In the genomic region with DNA sequence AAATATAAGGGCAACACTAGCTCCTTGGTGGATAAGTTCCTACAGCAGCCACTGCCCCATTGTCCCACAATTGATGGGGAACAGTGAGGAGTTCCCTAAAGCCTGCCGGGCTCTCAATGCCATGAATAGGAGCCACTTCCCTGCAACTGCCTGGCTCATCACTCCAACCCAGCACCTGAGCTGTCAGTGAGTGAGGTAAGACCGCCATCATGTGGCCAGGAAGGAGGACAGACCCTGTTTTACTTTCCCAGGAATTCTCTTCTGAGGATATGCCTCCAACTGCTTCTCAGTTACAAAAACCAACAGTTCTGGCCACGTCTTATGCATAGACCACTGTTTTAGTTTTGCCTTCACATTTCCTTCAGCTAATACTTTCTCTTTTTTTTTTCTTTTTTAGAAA, we compare ENCODE assay signal across 8 cellular contexts. TPM values are rescaled to one million over a fixed set of nuclear protein-coding genes. Genes with fewer than 3 reads are reported as not detected.
DNase-seq lines count a peak whose midpoint lies in the region; ATAC-seq and TF ChIP-seq lines count a peak whose summit lies in the region.

No MANE protein-coding gene starts in this region.

- no peak overlapping the region for H3K4me3 ChIP-seq in astrocyte of the spinal cord (ENCODE audit: low read depth, low read length)
- no peak overlapping the region for H3K4me3 ChIP-seq in lung

- no peak for TF ChIP-seq POLR2A in GM18505 (IDR thresholded peaks at IDR 0.05; ENCODE audit: borderline replicate concordance, extremely low read depth, insufficient read depth, insufficient read length)

- TF ChIP-seq CTCF in astrocyte of the spinal cord (IDR thresholded peaks at IDR 0.05; ENCODE audit: low read depth, low read length) (peak; percentile 58), lung (IDR thresholded peaks at IDR 0.05; ENCODE audit: control extremely low read depth, extremely low read depth) (peak; percentile 5)

- no peak for ATAC-seq in activated T-cell treated with anti-CD3 and anti-CD28 coated beads, Interleukin-2, amount 50 U/mL, for 72 hours (replicated peaks in 1 of 2)
- no peak for ATAC-seq in lung (ENCODE audit: insufficient read depth, low FRiP score)
- no peak for ATAC-seq in GM18505 (IDR thresholded peaks at IDR 0.05; ENCODE audit: unreplicated experiment)

- H3K4me1 Mint-ChIP-seq in activated T-cell treated with anti-CD3 and anti-CD28 coated beads, Interleukin-2, amount 50 U/mL, for 72 hours (ENCODE audit: low read depth), result no peaks in the 10 kb centered on the region
- no peaks in the 10 kb centered on the region for H3K4me1 Mint-ChIP-seq in activated T-cell treated with anti-CD3 and anti-CD28 coated beads, Interleukin-2, amount 50 U/mL, for 24 hours (ENCODE audit: low read depth)

- WGBS in lung, 2 donors, result 36 to 73% methylated on average over 2 to 3 of the region's 3 CpGs

- H3K27me3 ChIP-seq in lung (ENCODE audit: control insufficient read depth, insufficient read depth), result no peaks in the 10 kb centered on the region

- H3K27me3 Mint-ChIP-seq in activated T-cell treated with anti-CD3 and anti-CD28 coated beads, Interleukin-2, amount 50 U/mL, for 72 hours (ENCODE audit: low read depth), result peaks cover 31% of the 10 kb centered on the region
- peaks cover 52% of the 10 kb centered on the region for H3K27me3 Mint-ChIP-seq in activated T-cell treated with anti-CD3 and anti-CD28 coated beads, Interleukin-2, amount 50 U/mL, for 24 hours

- H3K27ac Mint-ChIP-seq in activated T-cell treated with anti-CD3 and anti-CD28 coated beads, Interleukin-2, amount 50 U/mL, for 72 hours, result no peak overlapping the region
- no peak overlapping the region for H3K27ac Mint-ChIP-seq in activated T-cell treated with anti-CD3 and anti-CD28 coated beads, Interleukin-2, amount 50 U/mL, for 24 hours

- H3K9me3 Mint-ChIP-seq in activated T-cell treated with anti-CD3 and anti-CD28 coated beads, Interleukin-2, amount 50 U/mL, for 72 hours, result no peaks in the 10 kb centered on the region
- no peaks in the 10 kb centered on the region for H3K9me3 Mint-ChIP-seq in activated T-cell treated with anti-CD3 and anti-CD28 coated beads, Interleukin-2, amount 50 U/mL, for 24 hours

- H3K4me1 ChIP-seq in lung (ENCODE audit: control insufficient read depth in 2 of 2, insufficient read depth in 2 of 2, low read length in 2 of 2), result no peaks in the 10 kb centered on the region

- no peaks in the 10 kb centered on the region for H3K36me3 Mint-ChIP-seq in activated T-cell treated with anti-CD3 and anti-CD28 coated beads, Interleukin-2, amount 50 U/mL, for 72 hours (ENCODE audit: insufficient read depth in 2 of 2)
- no peaks in the 10 kb centered on the region for H3K36me3 Mint-ChIP-seq in activated T-cell treated with anti-CD3 and anti-CD28 coated beads, Interleukin-2, amount 50 U/mL, for 24 hours (ENCODE audit: low read depth)

- H3K36me3 ChIP-seq in lung (ENCODE audit: control insufficient read depth in 2 of 2, insufficient read depth in 2 of 2, low read length in 2 of 2), result no peaks in the 10 kb centered on the region

- H3K27ac ChIP-seq in lung (ENCODE audit: low read depth in 1 of 2, low read length in 1 of 2), result no peak overlapping the region

- no peaks in the 10 kb centered on the region for H3K9me3 ChIP-seq in lung (ENCODE audit: control insufficient read depth in 2 of 2, insufficient read depth in 1 of 2, low read length in 1 of 2)

- in situ Hi-C loops in astrocyte of the spinal cord (cut with HindIII; ENCODE audit: low sequenced_read_pairs), result no loop called here

- peak; percentile 0 to 2 for DNase-seq in activated T-cell treated with anti-CD3 and anti-CD28 coated beads, Interleukin-2, amount 50 U/mL, for 72 hours
- no peak for DNase-seq in activated T-cell treated with anti-CD3 and anti-CD28 coated beads, Interleukin-2, amount 50 U/mL, for 24 hours
- DNase-seq in NCI-H146 (lab: John Stamatoyannopoulos, UW) (peak; percentile 22), astrocyte of the spinal cord (ENCODE audit: low read depth, low spot score) (peak; percentile 19), lung (ENCODE audit: low spot score) (no peak), GM19238 (ENCODE audit: insufficient read length, low spot score) (no peak)
- no peak for DNase-seq in activated naive CD4-positive, alpha-beta T cell treated with Interleukin-2 at 50 U/mL for 16 hours

- H3K4me3 Mint-ChIP-seq in activated T-cell treated with anti-CD3 and anti-CD28 coated beads, Interleukin-2, amount 50 U/mL, for 72 hours, result no peak overlapping the region
- no peak overlapping the region for H3K4me3 Mint-ChIP-seq in activated T-cell treated with anti-CD3 and anti-CD28 coated beads, Interleukin-2, amount 50 U/mL, for 24 hours

RNA-seq across cellular contexts. Expression of a gene that starts 45.5 kb away (rescaled TPM):
- total RNA-seq in activated T-cell treated with anti-CD3 and anti-CD28 coated beads, Interleukin-2, amount 50 U/mL, for 72 hours, result not detected
- 10 to 100 TPM; 44.9 to 47.6 TPM for total RNA-seq in lung
- 10 to 100 TPM; 43.4 to 71.0 TPM for polyA plus RNA-seq in lung

Comparison
In these comparisons a context has a peak if more than half of its experiments do, and no peak if none do; other contexts are left out.
1. DNase-seq: peak in activated T-cell treated with anti-CD3 and anti-CD28 coated beads, Interleukin-2, amount 50 U/mL, for 72 hours (2 of 2), NCI-H146 (single experiment) and astrocyte of the spinal cord (single experiment); none in activated T-cell treated with anti-CD3 and anti-CD28 coated beads, Interleukin-2, amount 50 U/mL, for 24 hours (single experiment), lung (single experiment), activated naive CD4-positive, alpha-beta T cell treated with Interleukin-2 at 50 U/mL for 16 hours (single experiment) and GM19238 (single experiment).
2. RNA of a gene that starts 45.5 kb away (total RNA-seq): 44.9 to 47.6 TPM in lung; not detected in activated T-cell treated with anti-CD3 and anti-CD28 coated beads, Interleukin-2, amount 50 U/mL, for 72 hours; every median in the first group is over 10 times any median in the second.